Comparison of ENCODE assay signal across 9 cellular contexts in the genomic region with DNA sequence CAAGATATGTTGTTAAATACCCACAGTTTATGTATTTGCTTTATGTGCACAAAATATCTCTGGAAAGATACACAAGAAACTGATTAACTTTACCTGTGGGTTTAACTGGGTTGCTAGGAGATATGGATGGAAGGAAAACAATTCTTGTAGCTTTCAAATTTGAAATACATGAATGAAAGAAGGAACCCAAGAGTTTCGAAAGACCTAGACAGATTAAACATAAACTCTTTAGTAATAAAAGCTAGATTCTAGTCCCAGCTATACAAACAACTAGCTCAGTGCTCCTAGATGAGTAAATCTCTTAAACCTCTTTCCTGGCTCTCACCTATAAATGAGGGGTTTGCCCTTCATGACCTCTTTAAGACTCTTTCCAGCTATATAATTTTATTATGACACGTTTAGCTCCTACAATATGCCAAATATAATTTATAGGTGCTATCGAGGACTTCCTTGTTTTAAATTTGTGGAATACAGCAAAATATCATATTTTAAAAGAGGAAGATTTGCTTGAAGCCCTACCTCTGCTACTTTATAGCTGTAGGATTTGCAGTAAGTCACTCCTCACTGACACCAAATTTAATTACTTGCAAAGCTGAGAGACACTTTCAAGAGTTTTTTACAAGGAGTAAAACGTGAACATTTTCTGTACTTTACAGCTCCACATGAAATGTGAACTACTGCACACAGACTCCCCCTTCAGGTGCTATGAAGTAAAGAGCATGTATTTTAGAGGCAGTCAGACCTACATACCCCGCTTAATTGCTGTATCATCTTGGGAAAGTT. TPM values are rescaled to one million over a fixed set of nuclear protein-coding genes. Genes with fewer than 3 reads are reported as not detected.
A peak's percentile ranks its signal among the peaks of the same experiment; 100 is the strongest.
DNase-seq lines count a peak whose midpoint lies in the region; ATAC-seq, FAIRE-seq and TF ChIP-seq lines count a peak whose summit lies in the region.
"Had no signal": no experiment of that assay in that cellular context is flagged by ENCODE, and none has a peak within 500 bp of the region (broad histone marks: within the 10 kb centered on the region; RNA-seq: fewer than 3 reads in every experiment).

No MANE protein-coding gene starts in this region.

- FAIRE-seq in HTR-8/SVneo (lab: Jason Lieb, UNC) = no peak

- in situ Hi-C loops in Caki2 (cut with HindIII; ENCODE audit: low pct_unique_long_range_greater_than_20kb, low sequenced_read_pairs) = no loop called here
- in situ Hi-C loops in gastrocnemius medialis (cut with MboI; ENCODE audit: low sequenced_read_pairs in 4 of 4) = no loop called here

- no peaks in the 10 kb centered on the region for H3K36me3 ChIP-seq in SK-N-MC (ENCODE audit: insufficient read depth, low read length)
- no peaks in the 10 kb centered on the region for H3K36me3 ChIP-seq in gastrocnemius medialis
- H3K36me3 ChIP-seq: neutrophil had no signal

- DNase-seq in Caki2 (ENCODE audit: low read depth) (peak; percentile 25), HTR-8/SVneo (ENCODE audit: insufficient read length, low spot score) (peak; percentile 45), SK-N-MC (ENCODE audit: low read depth, low spot score) (no peak), fibroblast of the conjunctiva (ENCODE audit: low read depth) (peak; percentile 44), gastrocnemius medialis (no peak)

- no peak overlapping the region for H3K27ac ChIP-seq in SK-N-MC
- H3K27ac ChIP-seq in gastrocnemius medialis = peak overlapping the region in 3 of 4 donors; percentile 22 to 72 (median 56)
- H3K27ac ChIP-seq: neutrophil had no signal

- peaks cover 37 to 46% of the 10 kb centered on the region in 2 donors for H3K4me1 ChIP-seq in gastrocnemius medialis

- TF ChIP-seq CTCF in gastrocnemius medialis (IDR thresholded peaks at IDR 0.05 in 4 of 5, conservative IDR thresholded peaks at IDR 0.05 in 1 of 5) = peak in 3 of 5 experiments; percentile 37 to 59 (median 56)

- H3K9ac ChIP-seq in SK-N-MC (ENCODE audit: insufficient read length) = peak overlapping the region; percentile 29

- H3K9me3 ChIP-seq in SK-N-MC (ENCODE audit: low read depth, low read length) (no peaks in the 10 kb centered on the region), gastrocnemius medialis (no peaks in the 10 kb centered on the region)
- H3K9me3 ChIP-seq: neutrophil had no signal

- ATAC-seq in GM19328 (IDR thresholded peaks at IDR 0.05; ENCODE audit: unreplicated experiment) (peak; percentile 48), gastrocnemius medialis (peak; percentile 52 to 73), GM21737 (IDR thresholded peaks at IDR 0.05; ENCODE audit: unreplicated experiment) (no peak), HG03439 (IDR thresholded peaks at IDR 0.05; ENCODE audit: unreplicated experiment) (no peak)

- H3K4me3 ChIP-seq in SK-N-MC (peak overlapping the region; percentile 38), gastrocnemius medialis (no peak overlapping the region)

- no peak for TF ChIP-seq POLR2A in gastrocnemius medialis (IDR thresholded peaks at IDR 0.05)

- no peaks in the 10 kb centered on the region for H3K27me3 ChIP-seq in gastrocnemius medialis

- intact Hi-C loops in gastrocnemius medialis (cut with DNase I; ENCODE audit: low total_unique reads) = loop anchor here (10.0 kb wide), 1 partner anchor 116 kb away; no protein-coding TSS in a partner anchor

RNA-seq across cellular contexts. Expression of a gene that starts 50.7 kb away (rescaled TPM):
- 141 and 193 TPM in 2 replicates for total RNA-seq in Caki2 (2014; rRNA removed; shearing (Covaris generic); ENCODE audit: low replicate concordance)
- total RNA-seq in gastrocnemius medialis = 10 to 100 TPM; 52.8 to 81.9 (median 59.8) TPM

Comparison
In these comparisons a context has a peak if more than half of its experiments do, and no peak if none do; other contexts are left out.
1. DNase-seq: peak in Caki2 (single experiment), HTR-8/SVneo (single experiment) and fibroblast of the conjunctiva (single experiment); none in SK-N-MC (single experiment) and gastrocnemius medialis (0 of 2).
2. ATAC-seq: peak in GM19328 (single experiment) and gastrocnemius medialis (2 of 2); none in GM21737 (single experiment) and HG03439 (single experiment).